8 cellular contexts compared by ENCODE assay signal in genomic region chr5:14816999-14817761, GRCh38. TPM values are rescaled to one million over a fixed set of nuclear protein-coding genes. Genes with fewer than 3 reads are reported as not detected.
DNase-seq lines count a peak whose midpoint lies in the region; ATAC-seq, FAIRE-seq and TF ChIP-seq lines count a peak whose summit lies in the region.

No MANE protein-coding gene starts in this region.

- H3K27ac ChIP-seq in WERI-Rb-1 = no peak overlapping the region

- intact Hi-C loops in sciatic nerve (cut with DNase I) = no loop called here

- TF ChIP-seq CTCF in chondrocyte (IDR thresholded peaks at IDR 0.05) (no peak), WERI-Rb-1 (IDR thresholded peaks at IDR 0.05; ENCODE audit: low read depth, low read length) (no peak)

- H3K36me3 ChIP-seq in WERI-Rb-1 = no peaks in the 10 kb centered on the region

- H3K27ac Mint-ChIP-seq in chondrocyte (ENCODE audit: unreplicated experiment) = peak overlapping the region; percentile 64

- H3K27me3 ChIP-seq in WERI-Rb-1 (ENCODE audit: insufficient read depth, low read depth, severe bottlenecking) = no peaks in the 10 kb centered on the region

- peaks cover 2% of the 10 kb centered on the region for H3K36me3 Mint-ChIP-seq in chondrocyte (ENCODE audit: low read depth)

- H3K4me3 ChIP-seq in WERI-Rb-1 (ENCODE audit: low read depth, low read length) = no peak overlapping the region

- DNase-seq in HTR-8/SVneo (ENCODE audit: insufficient read length, low spot score) (peak; percentile 40), chondrocyte (ENCODE audit: low spot score) (no peak), sciatic nerve (ENCODE audit: low spot score) (no peak), WERI-Rb-1 (no peak), SHP77 (lab: John Stamatoyannopoulos, UW) (no peak), NCI-H2081 (lab: John Stamatoyannopoulos, UW) (no peak)

- H3K4me1 Mint-ChIP-seq in chondrocyte (ENCODE audit: low read depth) = peaks cover 64% of the 10 kb centered on the region

- no peak overlapping the region for H3K4me3 Mint-ChIP-seq in chondrocyte (ENCODE audit: unreplicated experiment)

- no peaks in the 10 kb centered on the region for H3K27me3 Mint-ChIP-seq in chondrocyte (ENCODE audit: low read depth)

- no peaks in the 10 kb centered on the region for H3K9me3 ChIP-seq in WERI-Rb-1 (ENCODE audit: severe bottlenecking)

- ATAC-seq in GM18511 (IDR thresholded peaks at IDR 0.05; ENCODE audit: unreplicated experiment) (peak; percentile 53), sciatic nerve (peak; percentile 92), HG03025 (IDR thresholded peaks at IDR 0.05; ENCODE audit: low FRiP score, unreplicated experiment) (no peak)

- H3K9me3 Mint-ChIP-seq in chondrocyte (ENCODE audit: low read depth) = no peaks in the 10 kb centered on the region

- no peak for FAIRE-seq in HTR-8/SVneo (lab: Jason Lieb, UNC)

RNA-seq across cellular contexts. Expression of gene ANKH, which starts 54.4 kb away (rescaled TPM):
- total RNA-seq in chondrocyte (97.2 to 117 TPM (median 114 TPM) in 3 replicates), sciatic nerve (156 TPM)
